In the genomic region with DNA sequence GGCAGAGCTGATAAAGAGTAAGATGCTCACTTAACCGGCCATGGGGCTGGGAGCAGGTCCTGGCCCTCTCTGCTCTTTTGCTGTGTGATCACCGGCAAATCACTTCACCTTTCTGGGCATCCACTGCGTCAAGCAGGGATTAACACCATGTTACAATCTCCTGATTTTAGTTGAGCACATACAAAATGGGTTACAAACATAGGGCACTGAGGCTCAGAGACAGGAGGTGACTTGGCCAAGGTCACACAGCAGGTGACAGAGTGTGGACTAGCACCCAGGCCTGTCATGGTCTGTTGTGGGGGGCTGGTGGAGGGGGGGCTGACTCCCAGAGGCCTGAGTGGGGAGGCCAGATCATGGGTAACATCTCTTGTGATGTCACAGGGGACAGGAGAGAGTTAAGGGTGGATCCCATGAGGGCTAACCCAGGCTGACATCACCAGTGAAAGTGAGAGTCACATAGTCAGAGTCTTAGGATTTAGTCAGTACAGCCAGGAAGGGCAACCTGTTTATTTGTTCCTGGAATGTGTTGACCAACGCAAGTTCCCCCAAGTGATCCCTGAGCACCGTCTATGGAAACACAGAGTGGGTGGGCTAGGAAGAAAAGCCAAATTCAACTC, we compare ENCODE assay signal across 24 cellular contexts. TPM values are rescaled to one million over a fixed set of nuclear protein-coding genes. Genes with fewer than 3 reads are reported as not detected.
DNase-seq lines count a peak whose midpoint lies in the region; ATAC-seq lines count a peak whose summit lies in the region.
"Had no signal": no experiment of that assay in that cellular context is flagged by ENCODE, and none has a peak within 500 bp of the region (broad histone marks: within the 10 kb centered on the region; RNA-seq: fewer than 3 reads in every experiment).

No MANE protein-coding gene starts in this region.

- no peak overlapping the region for H3K4me3 ChIP-seq in Karpas-422 (ENCODE audit: low read length)
- H3K4me3 ChIP-seq: adrenal gland, gastrocnemius medialis, left lung, SJCRH30 had no signal

- H3K4me2 ChIP-seq in Karpas-422 (ENCODE audit: low read depth, low read length, poor library complexity, severe bottlenecking) = peak overlapping the region; percentile 65

- peak; percentile 92 for ATAC-seq in activated CD4-positive, alpha-beta T cell treated with anti-CD3 and anti-CD28 coated beads for 36 hours
- peak; percentile 23 for ATAC-seq in esophagus mucosa
- peak; percentile 61 for ATAC-seq in stimulated activated naive CD8-positive, alpha-beta T cell treated with anti-CD3 and anti-CD28 coated beads, Interleukin-15, amount 100 ng/mL, for 72 hours
- ATAC-seq: left lung; naive thymus-derived CD8-positive, alpha-beta T cell; stimulated activated naive B cell treated with anti-CD40 and anti-IgM and Interleukin-4, amounts not matched to agents 10 μg/mL and 1 μg/mL and 100 μg/mL, for 72 hours; T-cell had no signal

- POLR2A ChIA-PET in activated CD4-positive, alpha-beta T cell treated with anti-CD3 and anti-CD28 coated beads for 36 hours (lab: Charles Lee) = interaction anchor here (0.5 kb wide), 1 partner anchor 189 kb away, joined by 3 read pairs; no protein-coding TSS in a partner anchor
- POLR2A ChIA-PET in activated CD4-positive, alpha-beta T cell treated with anti-CD3 and anti-CD28 coated beads, Interleukin-2, amount 10 ng/mL, durations not matched to agents 7 days and 5 days (lab: Charles Lee) = no interaction called here

- no peaks in the 10 kb centered on the region for H3K36me3 ChIP-seq in Karpas-422 (ENCODE audit: insufficient read depth, low read length)
- H3K36me3 ChIP-seq: adrenal gland, gastrocnemius medialis, left lung, SJCRH30 had no signal

- intact Hi-C loops in activated CD4-positive, alpha-beta T cell treated with anti-CD3 and anti-CD28 coated beads for 36 hours (cut with DNase I, micrococcal nuclease) = no loop called here

- peak overlapping the region; percentile 42 for H3K9ac ChIP-seq in Karpas-422 (ENCODE audit: low read length)

- H3K79me2 ChIP-seq in Karpas-422 (ENCODE audit: low read length) = peaks cover 92% of the 10 kb centered on the region

- CTCF ChIA-PET in activated CD4-positive, alpha-beta T cell treated with anti-CD3 and anti-CD28 coated beads for 36 hours (lab: Charles Lee) = no interaction called here
- CTCF ChIA-PET in activated CD4-positive, alpha-beta T cell treated with anti-CD3 and anti-CD28 coated beads, Interleukin-2, amount 10 ng/mL, durations not matched to agents 7 days and 5 days (lab: Charles Lee) = interaction anchor here (0.6 kb wide), 1 partner anchor 931 kb away, joined by 3 read pairs; no protein-coding TSS in a partner anchor

- no peak overlapping the region for H3K4me3 Mint-ChIP-seq in activated CD4-positive, alpha-beta T cell treated with anti-CD3 and anti-CD28 coated beads for 36 hours
- no peak overlapping the region for H3K4me3 Mint-ChIP-seq in activated CD4-positive, alpha-beta T cell treated with anti-CD3 and anti-CD28 coated beads, Interleukin-2, amount 10 ng/mL, durations not matched to agents 7 days and 5 days
- no peak overlapping the region for H3K4me3 Mint-ChIP-seq in stimulated activated naive CD8-positive, alpha-beta T cell treated with anti-CD3 and anti-CD28 coated beads, Interleukin-15, amount 100 ng/mL, for 72 hours
- H3K4me3 Mint-ChIP-seq: mesothelial cell of epicardium; naive thymus-derived CD8-positive, alpha-beta T cell; stimulated activated naive B cell treated with anti-CD40 and anti-IgM and Interleukin-4, amounts not matched to agents 10 μg/mL and 1 μg/mL and 100 μg/mL, for 72 hours; T-cell had no signal

- no peaks in the 10 kb centered on the region for H3K27me3 Mint-ChIP-seq in activated CD4-positive, alpha-beta T cell treated with anti-CD3 and anti-CD28 coated beads for 36 hours
- H3K27me3 Mint-ChIP-seq in activated CD4-positive, alpha-beta T cell treated with anti-CD3 and anti-CD28 coated beads, Interleukin-2, amount 10 ng/mL, durations not matched to agents 7 days and 5 days = no peaks in the 10 kb centered on the region
- H3K27me3 Mint-ChIP-seq in stimulated activated naive CD8-positive, alpha-beta T cell treated with anti-CD3 and anti-CD28 coated beads, Interleukin-15, amount 100 ng/mL, for 72 hours = no peaks in the 10 kb centered on the region
- H3K27me3 Mint-ChIP-seq: naive thymus-derived CD8-positive, alpha-beta T cell; T-cell had no signal

- H3K4me1 Mint-ChIP-seq in activated CD4-positive, alpha-beta T cell treated with anti-CD3 and anti-CD28 coated beads for 36 hours = peaks cover 10% of the 10 kb centered on the region
- peaks cover 23% of the 10 kb centered on the region for H3K4me1 Mint-ChIP-seq in activated CD4-positive, alpha-beta T cell treated with anti-CD3 and anti-CD28 coated beads, Interleukin-2, amount 10 ng/mL, durations not matched to agents 7 days and 5 days
- H3K4me1 Mint-ChIP-seq in stimulated activated naive CD8-positive, alpha-beta T cell treated with anti-CD3 and anti-CD28 coated beads, Interleukin-15, amount 100 ng/mL, for 72 hours = peaks cover 5% of the 10 kb centered on the region
- H3K4me1 Mint-ChIP-seq: stimulated activated naive B cell treated with anti-CD40 and anti-IgM and Interleukin-4, amounts not matched to agents 10 μg/mL and 1 μg/mL and 100 μg/mL, for 72 hours had no signal

- peak overlapping the region; percentile 99 for H3K27ac ChIP-seq in Karpas-422 (ENCODE audit: low read length)
- H3K27ac ChIP-seq: 22Rv1, left lung, SJCRH30 had no signal

- H3K36me3 Mint-ChIP-seq in activated CD4-positive, alpha-beta T cell treated with anti-CD3 and anti-CD28 coated beads for 36 hours (ENCODE audit: low read depth) = no peaks in the 10 kb centered on the region
- H3K36me3 Mint-ChIP-seq in activated CD4-positive, alpha-beta T cell treated with anti-CD3 and anti-CD28 coated beads, Interleukin-2, amount 10 ng/mL, durations not matched to agents 7 days and 5 days (ENCODE audit: low read depth) = no peaks in the 10 kb centered on the region
- H3K36me3 Mint-ChIP-seq: mesothelial cell of epicardium; naive thymus-derived CD8-positive, alpha-beta T cell; stimulated activated naive B cell treated with anti-CD40 and anti-IgM and Interleukin-4, amounts not matched to agents 10 μg/mL and 1 μg/mL and 100 μg/mL, for 72 hours; T-cell had no signal

- no peaks in the 10 kb centered on the region for H3K9me3 Mint-ChIP-seq in activated CD4-positive, alpha-beta T cell treated with anti-CD3 and anti-CD28 coated beads for 36 hours (ENCODE audit: low read depth)
- H3K9me3 Mint-ChIP-seq in activated CD4-positive, alpha-beta T cell treated with anti-CD3 and anti-CD28 coated beads, Interleukin-2, amount 10 ng/mL, durations not matched to agents 7 days and 5 days = no peaks in the 10 kb centered on the region
- H3K9me3 Mint-ChIP-seq in stimulated activated naive CD8-positive, alpha-beta T cell treated with anti-CD3 and anti-CD28 coated beads, Interleukin-15, amount 100 ng/mL, for 72 hours = no peaks in the 10 kb centered on the region
- H3K9me3 Mint-ChIP-seq: mesothelial cell of epicardium; naive thymus-derived CD8-positive, alpha-beta T cell; stimulated activated naive B cell treated with anti-CD40 and anti-IgM and Interleukin-4, amounts not matched to agents 10 μg/mL and 1 μg/mL and 100 μg/mL, for 72 hours; T-cell had no signal

- no peak overlapping the region for H3K27ac Mint-ChIP-seq in activated CD4-positive, alpha-beta T cell treated with anti-CD3 and anti-CD28 coated beads for 36 hours
- no peak overlapping the region for H3K27ac Mint-ChIP-seq in activated CD4-positive, alpha-beta T cell treated with anti-CD3 and anti-CD28 coated beads, Interleukin-2, amount 10 ng/mL, durations not matched to agents 7 days and 5 days
- no peak overlapping the region for H3K27ac Mint-ChIP-seq in stimulated activated naive CD8-positive, alpha-beta T cell treated with anti-CD3 and anti-CD28 coated beads, Interleukin-15, amount 100 ng/mL, for 72 hours
- H3K27ac Mint-ChIP-seq: mesothelial cell of epicardium; stimulated activated naive B cell treated with anti-CD40 and anti-IgM and Interleukin-4, amounts not matched to agents 10 μg/mL and 1 μg/mL and 100 μg/mL, for 72 hours had no signal

- H4K20me1 ChIP-seq in Karpas-422 (ENCODE audit: insufficient read depth, low read depth, low read length) = no peaks in the 10 kb centered on the region

- peak; percentile 38 for DNase-seq in activated CD4-positive, alpha-beta T cell treated with anti-CD3 and anti-CD28 coated beads for 36 hours
- no peak for DNase-seq in activated CD4-positive, alpha-beta T cell treated with anti-CD3 and anti-CD28 coated beads, Interleukin-2, amount 10 ng/mL, durations not matched to agents 7 days and 5 days
- DNase-seq in Karpas-422 = no peak
- DNase-seq in stimulated activated naive CD8-positive, alpha-beta T cell treated with anti-CD3 and anti-CD28 coated beads, Interleukin-15, amount 100 ng/mL, for 72 hours = no peak
- DNase-seq in H4 (ENCODE audit: low spot score) = no peak
- DNase-seq in NCI-H1694 treated with DMSO at 0.1 percent for 48 hours (lab: John Stamatoyannopoulos, UW) = no peak
- no peak for DNase-seq in SKM-1 (lab: John Stamatoyannopoulos, UW; ENCODE audit: unreplicated experiment)
- DNase-seq: activated CD4-positive, CD25-positive, alpha-beta regulatory T cell treated with anti-CD3 and anti-CD28 coated beads, Interleukin-2, amount 50 U/mL, for 72 hours; adrenal gland; DMS153; effector CD8-positive, alpha-beta T cell; gastrocnemius medialis; left lung; naive thymus-derived CD8-positive, alpha-beta T cell; NCI-H1105 treated with DMSO at 0.1 percent for 48 hours; NCI-H2081; occipital lobe; SJCRH30; stimulated activated CD4-positive, alpha-beta T cell treated with anti-CD3 and anti-CD28 coated beads, Interleukin-2, amount 100 ng/mL, for 48 hours; stimulated activated naive B cell treated with anti-CD40 and anti-IgM and Interleukin-4, amounts not matched to agents 10 μg/mL and 1 μg/mL and 100 μg/mL, for 72 hours; T-cell had no signal

- no peaks in the 10 kb centered on the region for H3K27me3 ChIP-seq in Karpas-422 (ENCODE audit: low read length)
- H3K27me3 ChIP-seq: adrenal gland, gastrocnemius medialis, left lung, SJCRH30 had no signal

- no peak overlapping the region for H2AFZ ChIP-seq in Karpas-422 (ENCODE audit: low read length)

- no peaks in the 10 kb centered on the region for H3K9me2 ChIP-seq in Karpas-422 (replicated peaks; ENCODE audit: insufficient read depth, low read length)

- no peaks in the 10 kb centered on the region for H3K9me3 ChIP-seq in Karpas-422 (ENCODE audit: low read length)
- H3K9me3 ChIP-seq: adrenal gland, gastrocnemius medialis, left lung, SJCRH30 had no signal

- H3K4me1 ChIP-seq in Karpas-422 (ENCODE audit: low read length) = peaks cover 99% of the 10 kb centered on the region
- H3K4me1 ChIP-seq: SJCRH30 had no signal

RNA-seq across cellular contexts. Expression of a gene that starts 27.8 kb away (rescaled TPM):
- total RNA-seq in activated CD4-positive, alpha-beta T cell treated with anti-CD3 and anti-CD28 coated beads for 36 hours = 10 to 100 TPM; 16.8 to 22.0 TPM
- 10 to 100 TPM; 55.8 to 62.3 TPM for total RNA-seq in activated CD4-positive, alpha-beta T cell treated with anti-CD3 and anti-CD28 coated beads, Interleukin-2, amount 10 ng/mL, durations not matched to agents 7 days and 5 days
- total RNA-seq in Karpas-422 (2014; rRNA removed; shearing (Covaris generic); ENCODE audit: low replicate concordance) = 137 and 237 TPM in 2 replicates
- 1.0 TPM for total RNA-seq in esophagus mucosa
- total RNA-seq in H4 (2014; rRNA removed; shearing (Covaris generic)) = 6.8 and 8.0 TPM in 2 replicates

Comparison
In these comparisons a context has a peak if more than half of its experiments do, and no peak if none do; other contexts are left out.
1. ATAC-seq: peak in every context shown above with its lines; median percentile 92 in activated CD4-positive, alpha-beta T cell treated with anti-CD3 and anti-CD28 coated beads for 36 hours; 61 in stimulated activated naive CD8-positive, alpha-beta T cell treated with anti-CD3 and anti-CD28 coated beads, Interleukin-15, amount 100 ng/mL, for 72 hours; 23 in esophagus mucosa.